In the genomic region with DNA sequence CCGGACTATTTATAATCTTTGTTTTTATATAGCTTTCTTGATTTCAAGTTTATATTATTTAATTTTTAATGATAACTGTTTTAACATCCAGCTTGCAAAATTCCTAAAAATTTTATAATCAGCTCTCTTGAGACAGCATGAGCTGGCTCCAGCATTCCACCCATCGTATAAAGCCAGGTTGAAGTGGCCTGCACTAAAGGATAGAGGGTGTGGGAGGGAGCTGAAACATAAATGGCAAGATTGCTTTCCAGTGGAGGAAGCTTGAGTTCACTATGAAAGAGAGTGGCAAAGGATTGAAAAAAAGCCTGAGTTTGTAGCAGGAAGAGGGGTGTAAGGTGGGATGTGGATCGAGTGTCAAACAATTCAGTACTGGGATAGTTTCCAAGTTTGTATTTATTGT, we compare ENCODE assay signal across 26 cellular contexts. TPM values are rescaled to one million over a fixed set of nuclear protein-coding genes. Genes with fewer than 3 reads are reported as not detected.
A peak's percentile ranks its signal among the peaks of the same experiment; 100 is the strongest.
DNase-seq lines count a peak whose midpoint lies in the region; ATAC-seq and TF ChIP-seq lines count a peak whose summit lies in the region.
"Had no signal": no experiment of that assay in that cellular context is flagged by ENCODE, and none has a peak within 500 bp of the region (broad histone marks: within the 10 kb centered on the region; RNA-seq: fewer than 3 reads in every experiment).

No MANE protein-coding gene starts in this region.

- no peaks in the 10 kb centered on the region for H3K9me3 ChIP-seq in HEK293 (ENCODE audit: control insufficient read depth, insufficient read depth, low read depth, low read length)
- H3K9me3 ChIP-seq: breast epithelium, colonic mucosa, Peyer's patch, psoas muscle, SJCRH30, upper lobe of left lung had no signal

- H3K27ac ChIP-seq in HEK293 (ENCODE audit: extremely low read depth, low read depth, low read length) (no peak overlapping the region), rectal smooth muscle tissue (ENCODE audit: low read depth, low read length) (no peak overlapping the region)
- H3K27ac ChIP-seq: breast epithelium, colonic mucosa, KMS-11, Peyer's patch, psoas muscle, SJCRH30, upper lobe of left lung had no signal

- DNase-seq in left colon (no peak), SHP77 treated with DMSO at 0.1 percent for 48 hours (lab: John Stamatoyannopoulos, UW) (no peak), NCI-H2171 (lab: John Stamatoyannopoulos, UW) (no peak), OCI-M2 (lab: John Stamatoyannopoulos, UW; ENCODE audit: unreplicated experiment) (no peak), NCI-H1092 treated with DMSO at 0.1 percent for 48 hours (lab: John Stamatoyannopoulos, UW) (no peak)
- DNase-seq: activated CD4-positive, alpha-beta T cell treated with anti-CD3 and anti-CD28 coated beads for 36 hours; activated gamma-delta T cell treated with Interleukin-2 at 50 U/mL for 16 hours; activated T-cell treated with anti-CD3 and anti-CD28 coated beads, Interleukin-2, amount 50 U/mL, for 24 hours; colonic mucosa; DMS 273 treated with DMSO at 0.1 percent for 48 hours; effector memory CD8-positive, alpha-beta T cell; H7; NCI-H1930; NCI-H446; Peyer's patch; psoas muscle; SJCRH30; stimulated activated CD8-positive, alpha-beta memory T cell treated with anti-CD3 and anti-CD28 coated beads, Interleukin-4, amount 100 ng/mL, for 48 hours; upper lobe of left lung had no signal

- H3K4me1 ChIP-seq in HEK293 (ENCODE audit: control insufficient read depth, insufficient read depth, low read length) (no peaks in the 10 kb centered on the region), rectal smooth muscle tissue (ENCODE audit: control insufficient read depth, insufficient read depth, low read length) (no peaks in the 10 kb centered on the region)
- H3K4me1 ChIP-seq: breast epithelium, colonic mucosa, Peyer's patch, psoas muscle, SJCRH30, upper lobe of left lung had no signal

- no peak for TF ChIP-seq CTCF in HEK293 (tag by site-specific recombination; IDR thresholded peaks at IDR 0.05)

- H3K27me3 ChIP-seq in rectal smooth muscle tissue (ENCODE audit: control insufficient read depth, insufficient read depth, low read length), result no peaks in the 10 kb centered on the region
- H3K27me3 ChIP-seq: breast epithelium, colonic mucosa, Peyer's patch, SJCRH30, upper lobe of left lung had no signal

- ATAC-seq in SK-N-SH treated with all-trans-retinoic acid at 6 μM for 48 hours (peak; percentile 42), left colon (peak; percentile 65)
- ATAC-seq: activated CD4-positive, alpha-beta T cell treated with anti-CD3 and anti-CD28 coated beads for 36 hours; effector memory CD8-positive, alpha-beta T cell; esophagus mucosa; psoas muscle had no signal

- H3K4me3 ChIP-seq in HEK293 (ENCODE audit: low read depth, low read length) (no peak overlapping the region), rectal smooth muscle tissue (ENCODE audit: low read length) (peak overlapping the region; percentile 3)
- H3K4me3 ChIP-seq: breast epithelium, colonic mucosa, lung, Peyer's patch, psoas muscle, SJCRH30, upper lobe of left lung had no signal

- H3K36me3 ChIP-seq in HEK293 (ENCODE audit: control insufficient read depth in 2 of 2, insufficient read depth in 1 of 2, low read length in 2 of 2) (no peaks in the 10 kb centered on the region), rectal smooth muscle tissue (ENCODE audit: control insufficient read depth, insufficient read depth, low read length) (no peaks in the 10 kb centered on the region)
- H3K36me3 ChIP-seq: breast epithelium, colonic mucosa, Peyer's patch, SJCRH30, upper lobe of left lung had no signal

- no peak overlapping the region for H3K9ac ChIP-seq in rectal smooth muscle tissue (ENCODE audit: low read length)
- H3K9ac ChIP-seq: KMS-11 had no signal

- intact Hi-C loops in left colon (cut with DNase I, micrococcal nuclease), result no loop called here

- CTCF ChIA-PET in HEK293 (lab: Yijun Ruan, JAX), result interaction anchor here (1.0 to 1.8 kb wide), 2 partner anchors 95 to 937 kb away, joined by 3 to 7 read pairs; no protein-coding TSS in a partner anchor

- POLR2A ChIA-PET in HEK293 (lab: Yijun Ruan, JAX), result no interaction called here

TF ChIP-seq in HEK293, 187 proteins besides CTCF, POLR2A, EP300 and RAD21:
- TF ChIP-seq ZNF449 (tag by site-specific recombination; IDR thresholded peaks at IDR 0.05) (no peak), ZFHX2 (tag by site-specific recombination; conservative IDR thresholded peaks at IDR 0.05) (peak; percentile 36), ZBTB17 (tag by site-specific recombination; IDR thresholded peaks at IDR 0.05) (peak; percentile 44; the same call in 1 of the 2 replicates), GLI2 (tag by site-specific recombination; IDR thresholded peaks at IDR 0.05; ENCODE audit: borderline replicate concordance, low read depth) (no peak)

TF ChIP-seq in SK-N-SH treated with all-trans-retinoic acid at 6 μM for 48 hours, 23 proteins besides CTCF, POLR2A, EP300 and RAD21:
- no peak for TF ChIP-seq GLIS3 (CRISPR knock-in tag; IDR thresholded peaks at IDR 0.05)
- TF ChIP-seq, protein P1, sequence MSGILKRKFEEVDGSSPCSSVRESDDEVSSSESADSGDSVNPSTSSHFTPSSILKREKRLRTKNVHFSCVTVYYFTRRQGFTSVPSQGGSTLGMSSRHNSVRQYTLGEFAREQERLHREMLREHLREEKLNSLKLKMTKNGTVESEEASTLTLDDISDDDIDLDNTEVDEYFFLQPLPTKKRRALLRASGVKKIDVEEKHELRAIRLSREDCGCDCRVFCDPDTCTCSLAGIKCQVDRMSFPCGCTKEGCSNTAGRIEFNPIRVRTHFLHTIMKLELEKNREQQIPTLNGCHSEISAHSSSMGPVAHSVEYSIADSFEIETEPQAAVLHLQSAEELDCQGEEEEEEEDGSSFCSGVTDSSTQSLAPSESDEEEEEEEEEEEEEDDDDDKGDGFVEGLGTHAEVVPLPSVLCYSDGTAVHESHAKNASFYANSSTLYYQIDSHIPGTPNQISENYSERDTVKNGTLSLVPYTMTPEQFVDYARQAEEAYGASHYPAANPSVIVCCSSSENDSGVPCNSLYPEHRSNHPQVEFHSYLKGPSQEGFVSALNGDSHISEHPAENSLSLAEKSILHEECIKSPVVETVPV (CRISPR knock-in tag; IDR thresholded peaks at IDR 0.05), result no peak
- TF ChIP-seq, protein P2, sequence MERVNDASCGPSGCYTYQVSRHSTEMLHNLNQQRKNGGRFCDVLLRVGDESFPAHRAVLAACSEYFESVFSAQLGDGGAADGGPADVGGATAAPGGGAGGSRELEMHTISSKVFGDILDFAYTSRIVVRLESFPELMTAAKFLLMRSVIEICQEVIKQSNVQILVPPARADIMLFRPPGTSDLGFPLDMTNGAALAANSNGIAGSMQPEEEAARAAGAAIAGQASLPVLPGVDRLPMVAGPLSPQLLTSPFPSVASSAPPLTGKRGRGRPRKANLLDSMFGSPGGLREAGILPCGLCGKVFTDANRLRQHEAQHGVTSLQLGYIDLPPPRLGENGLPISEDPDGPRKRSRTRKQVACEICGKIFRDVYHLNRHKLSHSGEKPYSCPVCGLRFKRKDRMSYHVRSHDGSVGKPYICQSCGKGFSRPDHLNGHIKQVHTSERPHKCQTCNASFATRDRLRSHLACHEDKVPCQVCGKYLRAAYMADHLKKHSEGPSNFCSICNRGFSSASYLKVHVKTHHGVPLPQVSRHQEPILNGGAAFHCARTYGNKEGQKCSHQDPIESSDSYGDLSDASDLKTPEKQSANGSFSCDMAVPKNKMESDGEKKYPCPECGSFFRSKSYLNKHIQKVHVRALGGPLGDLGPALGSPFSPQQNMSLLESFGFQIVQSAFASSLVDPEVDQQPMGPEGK (CRISPR knock-in tag; IDR thresholded peaks at IDR 0.05; ENCODE audit: borderline replicate concordance), result no peak
- no peak for TF ChIP-seq SNAI2 (CRISPR knock-in tag; IDR thresholded peaks at IDR 0.05)
- no peak for TF ChIP-seq ISL1 (CRISPR knock-in tag; IDR thresholded peaks at IDR 0.05)
- no peak for TF ChIP-seq TOX (CRISPR knock-in tag; IDR thresholded peaks at IDR 0.05; ENCODE audit: borderline replicate concordance)
- no peak for TF ChIP-seq OSR1 (CRISPR knock-in tag; IDR thresholded peaks at IDR 0.05)
- no peak for TF ChIP-seq ESRRG (CRISPR knock-in tag; IDR thresholded peaks at IDR 0.05)
- TF ChIP-seq ZNF70 (CRISPR knock-in tag; IDR thresholded peaks at IDR 0.05), result no peak

RNA-seq across cellular contexts. Expression of gene ZNF644, which starts 48.4 kb away (rescaled TPM):
- total RNA-seq in left colon, result 10 to 100 TPM; 46.1 to 56.0 TPM
